In genomic region chr1:37667023-37667769, GRCh38 we compare ENCODE assay signal across 31 cellular contexts. TPM values are rescaled to one million over a fixed set of nuclear protein-coding genes. Genes with fewer than 3 reads are reported as not detected.
DNase-seq lines count a peak whose midpoint lies in the region; ATAC-seq and TF ChIP-seq lines count a peak whose summit lies in the region.
"Had no signal": no experiment of that assay in that cellular context is flagged by ENCODE, and none has a peak within 500 bp of the region (broad histone marks: within the 10 kb centered on the region; RNA-seq: fewer than 3 reads in every experiment).

No MANE protein-coding gene starts in this region.

- no peak overlapping the region for H3K27ac ChIP-seq in spleen
- no peak overlapping the region for H3K27ac ChIP-seq in ascending aorta
- H3K27ac ChIP-seq: breast epithelium, epithelial cell of prostate, heart left ventricle, parathyroid adenoma had no signal

- H3K27me3 ChIP-seq in H7 (ENCODE audit: control insufficient read depth, insufficient read depth, low read length), result peaks cover 13% of the 10 kb centered on the region
- H3K27me3 ChIP-seq in spleen (replicated peaks in 1 of 7), result peaks cover 0 to 38% (median 0%) of the 10 kb centered on the region in 7 donors
- no peaks in the 10 kb centered on the region for H3K27me3 ChIP-seq in ascending aorta

- intact Hi-C loops in spleen (cut with DNase I; ENCODE audit: low total_unique reads) (no loop called here), ascending aorta (cut with DNase I) (no loop called here)

- DNase-seq in D341Med (ENCODE audit: low spot score) (peak; percentile 26), H7 (peak; percentile 55), epidermal melanocyte (ENCODE audit: insufficient read length, low spot score) (peak; percentile 49), spleen (peak; percentile 64), ascending aorta (ENCODE audit: low spot score in 2 of 2) (no peak), erythroblast (lab: John Stamatoyannopoulos, UW) (no peak)
- DNase-seq: activated CD4-positive, alpha-beta T cell treated with anti-CD3 and anti-CD28 coated beads, Interleukin-2, amount 50 U/mL, for 48 hours; activated naive CD4-positive, alpha-beta T cell treated with anti-CD3 and anti-CD28 coated beads, Interleukin-2, amount 50 U/mL, for 16 hours; amniotic stem cell; DMS79; effector CD4-positive, alpha-beta T cell; heart left ventricle; natural killer cell; NCI-H1092; NCI-H1930; NCI-H524 treated with DMSO at 0.1 percent for 48 hours; right cardiac atrium; SHP77 treated with DMSO at 0.1 percent for 48 hours; stimulated activated CD4-positive, alpha-beta T cell treated with anti-CD3 and anti-CD28 coated beads, Interleukin-4, amount 100 ng/mL, for 24 hours had no signal

- H3K36me3 ChIP-seq in H7 (replicated peaks; ENCODE audit: control insufficient read depth, insufficient read depth, low read length) (no peaks in the 10 kb centered on the region), spleen (no peaks in the 10 kb centered on the region), ascending aorta (no peaks in the 10 kb centered on the region)
- H3K36me3 ChIP-seq: breast epithelium, heart left ventricle had no signal

- H3K4me1 ChIP-seq in spleen, result no peaks in the 10 kb centered on the region
- no peaks in the 10 kb centered on the region for H3K4me1 ChIP-seq in ascending aorta
- H3K4me1 ChIP-seq: breast epithelium, heart left ventricle, parathyroid adenoma had no signal

- ATAC-seq in GM19463 (IDR thresholded peaks at IDR 0.05; ENCODE audit: unreplicated experiment), result no peak
- ATAC-seq: activated CD4-positive, CD25-positive, alpha-beta regulatory T cell treated with anti-CD3 and anti-CD28 coated beads, Interleukin-2, amount 50 U/mL, for 24 hours; GM12878; heart left ventricle; natural killer cell; Panc1; right cardiac atrium; stimulated activated effector memory CD8-positive, alpha-beta T cell treated with anti-CD3 and anti-CD28 coated beads, Interleukin-12 subunit alpha, Interleukin-12 subunit beta, amount 100 ng/mL, for 72 hours had no signal

- H3K4me3 ChIP-seq in H7 (ENCODE audit: insufficient read depth, low read depth, low read length) (no peak overlapping the region), spleen (no peak overlapping the region), ascending aorta (no peak overlapping the region)
- H3K4me3 ChIP-seq: breast epithelium, GM12878, heart left ventricle, lung had no signal

- TF ChIP-seq POLR2A in spleen (IDR thresholded peaks at IDR 0.05) (no peak), erythroblast (IDR thresholded peaks at IDR 0.05; ENCODE audit: low read length) (no peak)

- H3K9me3 ChIP-seq in spleen (no peaks in the 10 kb centered on the region), ascending aorta (no peaks in the 10 kb centered on the region)
- H3K9me3 ChIP-seq: breast epithelium, heart left ventricle had no signal

- TF ChIP-seq CTCF in spleen (IDR thresholded peaks at IDR 0.05 in 8 of 11, conservative IDR thresholded peaks at IDR 0.05 in 3 of 11) (no peak), ascending aorta (IDR thresholded peaks at IDR 0.05) (no peak)

- WGBS in spleen, 5 donors, result 73 to 89% (median 81%) methylated on average over 16 to 18 of the region's 18 CpGs

RNA-seq across cellular contexts. Expression of gene CDCA8, which starts 25.1 kb away (rescaled TPM):
- 46.9 and 55.4 TPM in 2 replicates for total RNA-seq in H7 (2014; rRNA removed; shearing (Covaris generic))
- total RNA-seq in spleen (1 to 10 TPM; 1.2 to 8.2 (median 4.3) TPM), ascending aorta (0.75 TPM)
- 1 to 10 TPM; 1.5 to 7.7 (median 3.9) TPM for polyA plus RNA-seq in spleen

RNA-seq across cellular contexts. Expression of gene RSPO1, which starts 32.5 kb away (rescaled TPM):
- 0.14 TPM in 1 of 2 replicates, not detected in the other for total RNA-seq in H7 (2014; rRNA removed; shearing (Covaris generic))
- 1 to 10 TPM in 1 of 7 donors, under 1 TPM in 5, not detected in 1; 0.37 to 1.0 (median 0.53) TPM for total RNA-seq in spleen
- under 1 TPM; 0.20 to 0.50 (median 0.48) TPM for polyA plus RNA-seq in spleen
- not detected for total RNA-seq in ascending aorta
- total RNA-seq: fibroblast of villous mesenchyme, GM12878, mononuclear cell, natural killer cell had no signal
- polyA plus RNA-seq: GM12878, heart left ventricle, IgD-negative memory B cell, right cardiac atrium had no signal

Comparison
In these comparisons a context has a peak if more than half of its experiments do, and no peak if none do; other contexts are left out.
1. DNase-seq: peak in D341Med (single experiment), H7 (single experiment), epidermal melanocyte (single experiment) and spleen (single experiment); none in ascending aorta (0 of 2) and erythroblast (0 of 2).